Comparison of ENCODE assay signal across 13 cellular contexts in the genomic region with DNA sequence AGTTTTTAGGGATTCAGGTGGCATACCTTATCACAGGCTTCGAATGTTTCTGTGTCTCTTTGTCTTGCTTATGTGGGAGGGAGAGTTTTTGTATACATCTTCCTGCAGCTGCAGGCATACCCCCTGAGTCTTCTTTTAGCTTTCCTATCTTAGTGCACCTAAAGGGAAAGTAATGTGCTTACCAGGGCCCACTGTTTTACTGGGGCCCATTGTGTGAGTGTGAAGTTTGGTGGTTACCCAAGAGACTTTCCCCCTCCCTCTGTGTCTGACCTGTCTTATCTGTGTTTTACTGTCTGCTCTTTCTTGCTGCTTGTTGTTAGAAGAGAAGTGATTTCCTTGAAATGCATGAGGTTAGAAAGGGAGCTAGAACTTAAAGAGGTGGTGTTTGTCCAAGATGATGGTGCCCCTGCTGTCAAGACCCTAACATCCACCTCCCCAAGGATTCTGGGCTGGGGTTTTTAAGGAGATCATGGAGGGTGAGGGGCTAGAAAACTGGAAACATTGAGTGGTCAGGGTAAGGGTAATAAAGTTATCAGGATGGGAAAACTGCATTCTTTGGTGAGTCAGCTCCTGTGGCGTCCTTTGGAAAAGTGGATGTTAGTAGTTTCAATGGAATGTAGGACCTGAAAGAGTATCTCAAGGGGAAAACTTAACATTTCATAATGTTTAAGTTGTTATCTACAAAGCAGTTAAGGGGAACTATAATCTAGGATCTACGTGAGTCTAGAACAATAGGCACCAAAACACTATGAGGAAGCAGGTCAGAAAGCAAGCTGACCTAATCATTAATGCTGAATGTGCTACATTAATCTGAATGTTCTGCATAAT.
A peak's percentile ranks its signal among the peaks of the same experiment; 100 is the strongest.
DNase-seq lines count a peak whose midpoint lies in the region; ATAC-seq, FAIRE-seq and TF ChIP-seq lines count a peak whose summit lies in the region.
"Had no signal": no experiment of that assay in that cellular context is flagged by ENCODE, and none has a peak within 500 bp of the region (broad histone marks: within the 10 kb centered on the region; RNA-seq: fewer than 3 reads in every experiment).

No MANE protein-coding gene starts in this region.

- H3K9me3 ChIP-seq in astrocyte (ENCODE audit: insufficient read depth, low read depth, low read length) (no peaks in the 10 kb centered on the region), T-helper 17 cell (ENCODE audit: control insufficient read depth, low read length, poor library complexity, severe bottlenecking) (no peaks in the 10 kb centered on the region), esophagus squamous epithelium (no peaks in the 10 kb centered on the region)

- H3K4me1 ChIP-seq in astrocyte (ENCODE audit: insufficient read depth, low read length) (peaks cover 47% of the 10 kb centered on the region), esophagus squamous epithelium (no peaks in the 10 kb centered on the region)

- H3K4me2 ChIP-seq in astrocyte (ENCODE audit: low read length), result peak overlapping the region; percentile 81

- H3K4me3 Mint-ChIP-seq in astrocyte (ENCODE audit: unreplicated experiment) (peak overlapping the region; percentile 51), T-helper 17 cell (no peak overlapping the region)
- H3K4me3 Mint-ChIP-seq: immature natural killer cell had no signal

- ATAC-seq in HG02970 (IDR thresholded peaks at IDR 0.05; ENCODE audit: low FRiP score, unreplicated experiment), result no peak
- no peak for ATAC-seq in T-helper 17 cell
- ATAC-seq: activated CD4-positive, CD25-positive, alpha-beta regulatory T cell treated with anti-CD3 and anti-CD28 coated beads, Interleukin-2, amount 50 U/mL, for 24 hours had no signal

- no peaks in the 10 kb centered on the region for H3K27me3 Mint-ChIP-seq in astrocyte (ENCODE audit: low read depth, unreplicated experiment)
- no peaks in the 10 kb centered on the region for H3K27me3 Mint-ChIP-seq in T-helper 17 cell

- no peaks in the 10 kb centered on the region for H3K9me3 Mint-ChIP-seq in astrocyte (ENCODE audit: unreplicated experiment)

- no peak for TF ChIP-seq POLR2A in esophagus squamous epithelium (IDR thresholded peaks at IDR 0.05)

- peak overlapping the region; percentile 8 for H3K4me3 ChIP-seq in astrocyte (ENCODE audit: insufficient read depth, low read depth, low read length)
- H3K4me3 ChIP-seq in esophagus squamous epithelium, result no peak overlapping the region

- 36 to 60% methylated on average over 3 of the region's 3 CpGs for WGBS in esophagus squamous epithelium, 2 donors

- TF ChIP-seq CTCF in astrocyte (IDR thresholded peaks at IDR 0.05; ENCODE audit: insufficient read depth, low read depth, low read length), result no peak
- no peak for TF ChIP-seq CTCF in esophagus squamous epithelium (IDR thresholded peaks at IDR 0.05)

- intact Hi-C loops in esophagus squamous epithelium (cut with DNase I), result no loop called here

- H3K79me2 ChIP-seq in astrocyte (ENCODE audit: insufficient read depth, low read length), result no peaks in the 10 kb centered on the region

- no peaks in the 10 kb centered on the region for H4K20me1 ChIP-seq in astrocyte (ENCODE audit: insufficient read depth, low read length)

- peak; percentile 99 for FAIRE-seq in astrocyte (lab: Jason Lieb, UNC)
- FAIRE-seq in GM19239 (lab: Jason Lieb, UNC), result no peak

- H3K36me3 ChIP-seq in astrocyte (ENCODE audit: insufficient read depth, low read length), result no peaks in the 10 kb centered on the region
- H3K36me3 ChIP-seq in esophagus squamous epithelium, result no peaks in the 10 kb centered on the region

- H3K27ac Mint-ChIP-seq in astrocyte (ENCODE audit: unreplicated experiment) (peak overlapping the region; percentile 100), T-helper 17 cell (no peak overlapping the region)
- H3K27ac Mint-ChIP-seq: immature natural killer cell had no signal

- H3K4me1 Mint-ChIP-seq in astrocyte (ENCODE audit: low read depth, unreplicated experiment) (peaks cover 61% of the 10 kb centered on the region), T-helper 17 cell (no peaks in the 10 kb centered on the region)
- H3K4me1 Mint-ChIP-seq: immature natural killer cell had no signal

- no peak overlapping the region for H2AFZ ChIP-seq in astrocyte (ENCODE audit: low read depth, low read length)

- peak overlapping the region; percentile 62 for H3K9ac ChIP-seq in astrocyte (ENCODE audit: low read length)

- H3K36me3 Mint-ChIP-seq in astrocyte (ENCODE audit: low read depth, unreplicated experiment), result no peaks in the 10 kb centered on the region
- H3K36me3 Mint-ChIP-seq in T-helper 17 cell (ENCODE audit: low read depth), result no peaks in the 10 kb centered on the region
- H3K36me3 Mint-ChIP-seq: immature natural killer cell had no signal

- H3K27ac ChIP-seq in astrocyte (ENCODE audit: low read depth, low read length) (peak overlapping the region; percentile 93), esophagus squamous epithelium (no peak overlapping the region)

- DNase-seq in HS-5 (ENCODE audit: low read depth) (peak; percentile 91), astrocyte (ENCODE audit: low read depth) (peak; percentile 87), iris pigment epithelial cell (ENCODE audit: low read depth) (peak; percentile 73), T-helper 17 cell (no peak), GM19239 (ENCODE audit: insufficient read length, low spot score) (no peak), esophagus squamous epithelium (lab: John Stamatoyannopoulos, UW) (no peak)
- DNase-seq: activated effector memory CD4-positive, alpha-beta T cell treated with anti-CD3 and anti-CD28 coated beads, Interleukin-2, amount 50 U/mL, for 16 hours; GF-D8; immature natural killer cell; NCI-H2107; RPMI8226 had no signal

- H3K27me3 ChIP-seq in astrocyte (ENCODE audit: insufficient read depth, low read length), result no peaks in the 10 kb centered on the region
- H3K27me3 ChIP-seq in esophagus squamous epithelium, result no peaks in the 10 kb centered on the region

Comparison
In these comparisons a context has a peak if more than half of its experiments do, and no peak if none do; other contexts are left out.
1. DNase-seq: peak in HS-5 (single experiment), astrocyte (single experiment) and iris pigment epithelial cell (single experiment); none in T-helper 17 cell (0 of 3), GM19239 (single experiment) and esophagus squamous epithelium (single experiment).